In the genomic region with DNA sequence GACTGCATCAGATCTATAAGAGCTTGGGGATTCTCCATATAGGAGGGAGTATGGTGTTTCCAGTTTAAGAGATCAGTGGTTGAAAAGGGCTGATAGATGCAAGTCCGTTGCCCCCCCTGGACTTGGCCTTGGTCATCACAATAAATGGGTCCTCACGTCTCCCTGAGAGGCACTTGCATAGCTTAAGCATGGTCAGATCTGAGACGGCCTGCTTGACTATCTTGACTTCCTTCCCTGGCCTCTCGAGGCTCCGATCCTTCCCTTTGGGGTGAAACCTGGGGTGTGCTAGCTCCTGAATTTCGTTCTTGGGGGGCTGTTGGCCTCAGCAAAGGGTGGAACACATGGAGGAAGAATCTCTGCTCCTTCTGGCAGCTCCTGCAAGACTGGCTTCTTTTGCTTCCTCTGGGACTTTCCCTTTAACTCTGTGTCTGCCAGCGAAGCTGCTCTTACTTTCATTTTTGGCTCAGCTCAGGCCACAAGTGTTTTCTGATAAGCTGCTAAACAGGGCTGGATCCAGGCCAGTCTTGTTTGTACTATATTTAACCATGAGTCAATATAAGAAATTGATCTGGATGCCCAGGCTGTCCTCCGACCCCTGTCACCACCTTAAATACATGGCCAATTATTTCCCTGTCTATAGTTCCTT, we compare ENCODE assay signal across 8 cellular contexts. TPM values are rescaled to one million over a fixed set of nuclear protein-coding genes. Genes with fewer than 3 reads are reported as not detected.
DNase-seq lines count a peak whose midpoint lies in the region; ATAC-seq lines count a peak whose summit lies in the region.

No MANE protein-coding gene starts in this region.

- H3K27ac ChIP-seq in ACC112 (ENCODE audit: low read depth, low read length): no peak overlapping the region

- H3K9me3 Mint-ChIP-seq in stimulated activated naive B cell treated with anti-CD40 and anti-IgM and Interleukin-4, amounts not matched to agents 10 μg/mL and 1 μg/mL and 100 μg/mL, for 72 hours: peaks cover 4 to 5% of the 10 kb centered on the region in 2 donors

- H3K36me3 Mint-ChIP-seq in stimulated activated naive B cell treated with anti-CD40 and anti-IgM and Interleukin-4, amounts not matched to agents 10 μg/mL and 1 μg/mL and 100 μg/mL, for 72 hours: peaks cover 3% of the 10 kb centered on the region in 2 donors

- H3K27ac Mint-ChIP-seq in stimulated activated naive B cell treated with anti-CD40 and anti-IgM and Interleukin-4, amounts not matched to agents 10 μg/mL and 1 μg/mL and 100 μg/mL, for 72 hours: peak overlapping the region; percentile 87

- peaks cover 8% of the 10 kb centered on the region; the same call in 1 of the 2 replicates for H3K27me3 ChIP-seq in ACC112 (ENCODE audit: insufficient read depth, low read length)

- H3K27me3 Mint-ChIP-seq in stimulated activated naive B cell treated with anti-CD40 and anti-IgM and Interleukin-4, amounts not matched to agents 10 μg/mL and 1 μg/mL and 100 μg/mL, for 72 hours: peaks cover 3 to 5% of the 10 kb centered on the region in 2 donors

- peak overlapping the region; percentile 83 for H3K4me3 Mint-ChIP-seq in stimulated activated naive B cell treated with anti-CD40 and anti-IgM and Interleukin-4, amounts not matched to agents 10 μg/mL and 1 μg/mL and 100 μg/mL, for 72 hours

- no peaks in the 10 kb centered on the region for H3K79me2 ChIP-seq in ACC112 (ENCODE audit: control insufficient read depth, insufficient read depth, low read length, unreplicated experiment)

- no peaks in the 10 kb centered on the region for H3K36me3 ChIP-seq in ACC112 (ENCODE audit: insufficient read depth, low read length)

- peaks cover 16% of the 10 kb centered on the region for H3K4me1 ChIP-seq in ACC112 (ENCODE audit: control insufficient read depth, insufficient read depth, low read length, unreplicated experiment)

- H2AFZ ChIP-seq in ACC112 (ENCODE audit: low read length, unreplicated experiment): peak overlapping the region; percentile 93

- peak; percentile 94 for ATAC-seq in GM18909 (IDR thresholded peaks at IDR 0.05; ENCODE audit: poor library complexity, unreplicated experiment)
- ATAC-seq in HG03103 (IDR thresholded peaks at IDR 0.05; ENCODE audit: low read depth, unreplicated experiment): peak; percentile 88
- peak; percentile 91 to 92 for ATAC-seq in stimulated activated naive B cell treated with anti-CD40 and anti-IgM and Interleukin-4, amounts not matched to agents 10 μg/mL and 1 μg/mL and 100 μg/mL, for 72 hours (replicated peaks)

- H3K4me1 Mint-ChIP-seq in stimulated activated naive B cell treated with anti-CD40 and anti-IgM and Interleukin-4, amounts not matched to agents 10 μg/mL and 1 μg/mL and 100 μg/mL, for 72 hours: peaks cover 24 to 29% of the 10 kb centered on the region in 2 donors

- peak overlapping the region; percentile 70 for H3K4me3 ChIP-seq in ACC112 (ENCODE audit: low read depth, low read length)

- DNase-seq in UCSD-AML1 (lab: John Stamatoyannopoulos, UW; ENCODE audit: unreplicated experiment) (peak; percentile 25), glomerular endothelial cell (ENCODE audit: extremely low read depth, low read depth, low spot score) (peak; percentile 20), retina (no peak), epidermal melanocyte (ENCODE audit: insufficient read length, low spot score) (no peak)
- DNase-seq in stimulated activated naive B cell treated with anti-CD40 and anti-IgM and Interleukin-4, amounts not matched to agents 10 μg/mL and 1 μg/mL and 100 μg/mL, for 72 hours: peak; percentile 49

RNA-seq across cellular contexts. Expression of gene ZNF485, which starts 11.2 kb away (rescaled TPM):
- total RNA-seq in glomerular endothelial cell: 0.76 and 1.2 TPM in 2 replicates

RNA-seq across cellular contexts. Expression of gene ZNF239, which starts 20.7 kb away (rescaled TPM):
- 1.8 and 2.3 TPM in 2 replicates for total RNA-seq in glomerular endothelial cell

RNA-seq across cellular contexts. Expression of gene ZNF32, which starts 53.6 kb away (rescaled TPM):
- total RNA-seq in glomerular endothelial cell: 17.6 and 26.6 TPM in 2 replicates

Comparison
In these comparisons a context has a peak if more than half of its experiments do, and no peak if none do; other contexts are left out.
1. DNase-seq: peak in UCSD-AML1 (single experiment), glomerular endothelial cell (single experiment) and stimulated activated naive B cell treated with anti-CD40 and anti-IgM and Interleukin-4, amounts not matched to agents 10 μg/mL and 1 μg/mL and 100 μg/mL, for 72 hours (single experiment); none in retina (single experiment) and epidermal melanocyte (single experiment).
2. Peak in every context shown above with its lines, with median percentiles within 50 percentile points of each other: ATAC-seq.